Comparison of ENCODE assay signal across 8 cellular contexts in genomic region chr17:80264048-80264792, GRCh38. TPM values are rescaled to one million over a fixed set of nuclear protein-coding genes. Genes with fewer than 3 reads are reported as not detected.
DNase-seq lines count a peak whose midpoint lies in the region; ATAC-seq lines count a peak whose summit lies in the region.

No MANE protein-coding gene starts in this region.

- H3K4me1 Mint-ChIP-seq in memory B cell, result peaks cover 30% of the 10 kb centered on the region

- DNase-seq in activated CD4-positive, CD25-positive, alpha-beta regulatory T cell (lab: John Stamatoyannopoulos, UW), result peak in 3 of 4 experiments; percentile 27 to 36 (median 34)
- DNase-seq in activated effector memory CD4-positive, alpha-beta T cell treated with Interleukin-2 at 50 U/mL for 16 hours, result peak; percentile 62
- DNase-seq in memory B cell (ENCODE audit: low spot score in 2 of 2) (no peak), NCI-H1092 (lab: John Stamatoyannopoulos, UW) (no peak)

- no peaks in the 10 kb centered on the region for H3K27me3 Mint-ChIP-seq in memory B cell

- peaks cover 4% of the 10 kb centered on the region for H3K36me3 Mint-ChIP-seq in memory B cell

- H3K4me3 Mint-ChIP-seq in memory B cell, result peak overlapping the region; percentile 98

- no peaks in the 10 kb centered on the region for H3K27me3 ChIP-seq in thymus (ENCODE audit: control insufficient read depth, insufficient read depth)

- no peak for ATAC-seq in activated CD4-positive, CD25-positive, alpha-beta regulatory T cell treated with anti-CD3 and anti-CD28 coated beads, Interleukin-2, amount 50 U/mL, for 24 hours
- ATAC-seq in memory B cell (ENCODE audit: low read depth) (no peak), GM21737 (IDR thresholded peaks at IDR 0.05; ENCODE audit: unreplicated experiment) (no peak), HG02884 (IDR thresholded peaks at IDR 0.05; ENCODE audit: unreplicated experiment) (no peak)

- H3K36me3 ChIP-seq in thymus (ENCODE audit: control insufficient read depth, insufficient read depth), result peaks cover 11% of the 10 kb centered on the region

- peaks cover 35% of the 10 kb centered on the region for H3K4me1 ChIP-seq in thymus (ENCODE audit: control insufficient read depth, insufficient read depth, low read length)

- WGBS in thymus, result 4% methylated on average over 16 of the region's 16 CpGs

- no peaks in the 10 kb centered on the region for H3K9me3 Mint-ChIP-seq in memory B cell

- peak overlapping the region; percentile 91 for H3K27ac Mint-ChIP-seq in memory B cell

- no peaks in the 10 kb centered on the region for H3K9me3 ChIP-seq in thymus (ENCODE audit: control insufficient read depth)

- H3K27ac ChIP-seq in thymus (ENCODE audit: low read depth), result peak overlapping the region; percentile 89

- H3K4me3 ChIP-seq in thymus (ENCODE audit: low read length), result peak overlapping the region; percentile 76

RNA-seq across cellular contexts. Expression of gene RNF213, which starts 3.6 kb away (rescaled TPM):
- polyA plus RNA-seq in thymus, result 114 TPM

RNA-seq across cellular contexts. Expression of gene SLC26A11, which starts 44.0 kb away (rescaled TPM):
- 17.4 TPM for polyA plus RNA-seq in thymus

RNA-seq across cellular contexts. Expression of gene SGSH, which starts 44.1 kb away (rescaled TPM):
- polyA plus RNA-seq in thymus, result 38.9 TPM

Comparison
In these comparisons a context has a peak if more than half of its experiments do, and no peak if none do; other contexts are left out.
1. DNase-seq: peak in activated CD4-positive, CD25-positive, alpha-beta regulatory T cell (3 of 4) and activated effector memory CD4-positive, alpha-beta T cell treated with Interleukin-2 at 50 U/mL for 16 hours (single experiment); none in memory B cell (0 of 2) and NCI-H1092 (single experiment).